32 cellular contexts compared by ENCODE assay signal in the genomic region with DNA sequence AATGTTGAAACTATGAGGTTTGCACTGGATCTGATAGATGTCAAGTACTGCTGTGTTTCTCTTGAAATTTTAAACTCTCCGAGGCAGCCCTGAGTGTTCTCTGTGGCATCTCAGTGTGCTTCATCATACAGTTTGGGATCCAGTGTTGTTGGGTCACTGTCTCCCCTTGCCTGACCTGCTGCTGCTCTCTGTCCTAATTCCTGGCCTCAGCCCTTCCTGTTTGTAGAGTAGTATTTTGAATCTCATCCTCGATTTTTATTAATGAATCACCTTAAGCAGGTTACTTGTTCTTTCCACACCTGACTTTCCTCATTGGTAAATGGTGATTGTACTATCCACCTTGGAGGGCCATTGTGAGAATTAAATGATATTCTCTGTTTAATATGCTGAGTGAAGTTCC.
"Had no signal": no experiment of that assay in that cellular context is flagged by ENCODE, and none has a peak within 500 bp of the region (broad histone marks: within the 10 kb centered on the region; RNA-seq: fewer than 3 reads in every experiment).

No MANE protein-coding gene starts in this region.

- DNase-seq: activated effector memory CD4-positive, alpha-beta T cell treated with anti-CD3 and anti-CD28 coated beads, Interleukin-2, amount 50 U/mL, for 16 hours; activated effector memory CD4-positive, alpha-beta T cell treated with Interleukin-2 at 50 U/mL for 16 hours; activated gamma-delta T cell; activated gamma-delta T cell treated with Interleukin-2 at 50 U/mL for 16 hours; activated naive CD4-positive, alpha-beta T cell; activated naive CD4-positive, alpha-beta T cell treated with anti-CD3 and anti-CD28 coated beads for 36 hours; activated naive CD4-positive, alpha-beta T cell treated with anti-CD3 and anti-CD28 coated beads, Interleukin-2, amount 10 ng/mL, durations not matched to agents 7 days and 5 days; activated naive CD4-positive, alpha-beta T cell treated with anti-CD3 and anti-CD28 coated beads, Interleukin-2, amount 50 U/mL, for 16 hours; activated naive CD4-positive, alpha-beta T cell treated with Interleukin-2 at 50 U/mL for 16 hours; activated naive CD8-positive, alpha-beta T cell treated with anti-CD3 and anti-CD28 coated beads for 36 hours; activated naive CD8-positive, alpha-beta T cell treated with anti-CD3 and anti-CD28 coated beads, Interleukin-2, amount 10 ng/mL, durations not matched to agents 7 days and 5 days; activated naive CD8-positive, alpha-beta T cell treated with anti-CD3 and anti-CD28 coated beads, Interleukin-2, amount 50 U/mL, for 24 hours; activated T-cell treated with anti-CD3 and anti-CD28 coated beads, Interleukin-2, amount 50 U/mL, for 1 hour; activated T-cell treated with anti-CD3 and anti-CD28 coated beads, Interleukin-2, amount 50 U/mL, for 24 hours; activated T-cell treated with anti-CD3 and anti-CD28 coated beads, Interleukin-2, amount 50 U/mL, for 4 hours; activated T-cell treated with anti-CD3 and anti-CD28 coated beads, Interleukin-2, amount 50 U/mL, for 48 hours; activated T-cell treated with anti-CD3 and anti-CD28 coated beads, Interleukin-2, amount 50 U/mL, for 72 hours; adrenal gland; amniotic stem cell; amygdala; anterior cingulate cortex; aorta; body of pancreas; brain microvascular endothelial cell; caudate nucleus; central memory CD4-positive, alpha-beta T cell; cerebellar nuclear complex had no signal

- H3K4me1 ChIP-seq: adrenal gland, ascending aorta, body of pancreas, breast epithelium had no signal

- H3K27me3 ChIP-seq: ascending aorta, body of pancreas, brain microvascular endothelial cell had no signal

- H3K9me3 ChIP-seq: adrenal gland, ascending aorta, body of pancreas, breast epithelium had no signal

- H3K27ac ChIP-seq: adrenal gland, ascending aorta, body of pancreas, brain microvascular endothelial cell, breast epithelium, cardiac muscle cell had no signal

- ATAC-seq: activated naive CD4-positive, alpha-beta T cell treated with anti-CD3 and anti-CD28 coated beads, Interleukin-2, amount 50 U/mL, for 72 hours; activated naive CD8-positive, alpha-beta T cell treated with anti-CD3 and anti-CD28 coated beads, Interleukin-2, amount 50 U/mL, for 24 hours; activated T-cell treated with anti-CD3 and anti-CD28 coated beads, Interleukin-2, amount 50 U/mL, for 4 hours; activated T-cell treated with anti-CD3 and anti-CD28 coated beads, Interleukin-2, amount 50 U/mL, for 72 hours; activated T-helper 17 cell treated with anti-CD3 and anti-CD28 coated beads, Interleukin-2, amount 50 U/mL, for 72 hours; body of pancreas had no signal

- H3K4me3 ChIP-seq: adrenal gland, ascending aorta, body of pancreas, breast epithelium, cardiac muscle cell had no signal

- H3K36me3 ChIP-seq: adrenal gland, ascending aorta, brain microvascular endothelial cell, breast epithelium, cardiac muscle cell had no signal
